In genomic region chr3:1079641-1080040, GRCh38 we compare ENCODE assay signal across 35 cellular contexts. TPM values are rescaled to one million over a fixed set of nuclear protein-coding genes. Genes with fewer than 3 reads are reported as not detected.
"Had no signal": no experiment of that assay in that cellular context is flagged by ENCODE, and none has a peak within 500 bp of the region (broad histone marks: within the 10 kb centered on the region; RNA-seq: fewer than 3 reads in every experiment).

No MANE protein-coding gene starts in this region.

- H3K36me3 ChIP-seq: WERI-Rb-1 had no signal

- ATAC-seq: activated CD8-positive, alpha-beta memory T cell treated with anti-CD3 and anti-CD28 coated beads, Interleukin-2, amount 10 ng/mL, durations not matched to agents 7 days and 5 days; activated naive CD8-positive, alpha-beta T cell treated with anti-CD3 and anti-CD28 coated beads, Interleukin-2, amount 50 U/mL, for 24 hours; K562; PC-3; Right ventricle myocardium inferior had no signal

- DNase-seq: activated CD4-positive, alpha-beta memory T cell treated with anti-CD3 and anti-CD28 coated beads, Interleukin-2, amount 10 ng/mL, durations not matched to agents 7 days and 5 days; activated CD4-positive, alpha-beta T cell treated with anti-CD3 and anti-CD28 coated beads for 1 hour; activated CD4-positive, alpha-beta T cell treated with anti-CD3 and anti-CD28 coated beads for 48 hours; activated CD4-positive, CD25-positive, alpha-beta regulatory T cell; activated CD8-positive, alpha-beta memory T cell treated with anti-CD3 and anti-CD28 coated beads for 24 hours; activated CD8-positive, alpha-beta memory T cell treated with anti-CD3 and anti-CD28 coated beads, Interleukin-2, amount 10 ng/mL, durations not matched to agents 7 days and 5 days; activated CD8-positive, alpha-beta memory T cell treated with anti-CD3 and anti-CD28 coated beads, Interleukin-2, amount 50 U/mL, for 48 hours; activated effector memory CD4-positive, alpha-beta T cell treated with Interleukin-2 at 50 U/mL for 16 hours; activated naive CD4-positive, alpha-beta T cell treated with anti-CD3 and anti-CD28 coated beads, Interleukin-2, amount 10 ng/mL, durations not matched to agents 7 days and 5 days; activated naive CD8-positive, alpha-beta T cell treated with anti-CD3 and anti-CD28 coated beads, Interleukin-2, amount 50 U/mL, for 24 hours; activated T-cell treated with anti-CD3 and anti-CD28 coated beads, Interleukin-2, amount 50 U/mL, for 48 hours; caudate nucleus; cerebellar nuclear complex; NCI-H1092 treated with DMSO at 0.1 percent for 48 hours; NCI-H146; NCI-H187; NCI-H2029 treated with DMSO at 0.1 percent for 48 hours; NCI-H446; NCI-H510A treated with DMSO at 0.1 percent for 48 hours; NCI-H526 treated with DMSO at 0.1 percent for 48 hours; NCI-H82; PC-3; SIG-M5; T1000; WERI-Rb-1 had no signal

- H3K4me3 Mint-ChIP-seq: activated CD4-positive, alpha-beta memory T cell treated with anti-CD3 and anti-CD28 coated beads, Interleukin-2, amount 10 ng/mL, durations not matched to agents 7 days and 5 days; activated CD8-positive, alpha-beta memory T cell treated with anti-CD3 and anti-CD28 coated beads, Interleukin-2, amount 10 ng/mL, durations not matched to agents 7 days and 5 days; activated naive CD4-positive, alpha-beta T cell treated with anti-CD3 and anti-CD28 coated beads, Interleukin-2, amount 10 ng/mL, durations not matched to agents 7 days and 5 days; activated naive CD8-positive, alpha-beta T cell; activated naive CD8-positive, alpha-beta T cell treated with anti-CD3 and anti-CD28 coated beads, Interleukin-2, amount 50 U/mL, for 24 hours; brain had no signal

- H3K27ac Mint-ChIP-seq: activated CD4-positive, alpha-beta memory T cell treated with anti-CD3 and anti-CD28 coated beads, Interleukin-2, amount 10 ng/mL, durations not matched to agents 7 days and 5 days; activated CD8-positive, alpha-beta memory T cell treated with anti-CD3 and anti-CD28 coated beads, Interleukin-2, amount 10 ng/mL, durations not matched to agents 7 days and 5 days; activated naive CD4-positive, alpha-beta T cell treated with anti-CD3 and anti-CD28 coated beads, Interleukin-2, amount 10 ng/mL, durations not matched to agents 7 days and 5 days; activated naive CD8-positive, alpha-beta T cell; activated naive CD8-positive, alpha-beta T cell treated with anti-CD3 and anti-CD28 coated beads, Interleukin-2, amount 50 U/mL, for 24 hours had no signal

- H3K4me1 Mint-ChIP-seq: activated CD4-positive, alpha-beta memory T cell treated with anti-CD3 and anti-CD28 coated beads, Interleukin-2, amount 10 ng/mL, durations not matched to agents 7 days and 5 days; activated CD8-positive, alpha-beta memory T cell treated with anti-CD3 and anti-CD28 coated beads, Interleukin-2, amount 10 ng/mL, durations not matched to agents 7 days and 5 days; activated naive CD4-positive, alpha-beta T cell treated with anti-CD3 and anti-CD28 coated beads, Interleukin-2, amount 10 ng/mL, durations not matched to agents 7 days and 5 days; activated naive CD8-positive, alpha-beta T cell treated with anti-CD3 and anti-CD28 coated beads, Interleukin-2, amount 50 U/mL, for 24 hours had no signal

- H3K4me3 ChIP-seq: K562, SK-N-MC had no signal

- H3K27ac ChIP-seq: RWPE1, SK-N-MC, WERI-Rb-1 had no signal

- H3K36me3 Mint-ChIP-seq: activated CD8-positive, alpha-beta memory T cell treated with anti-CD3 and anti-CD28 coated beads, Interleukin-2, amount 10 ng/mL, durations not matched to agents 7 days and 5 days; activated naive CD4-positive, alpha-beta T cell treated with anti-CD3 and anti-CD28 coated beads, Interleukin-2, amount 10 ng/mL, durations not matched to agents 7 days and 5 days; activated naive CD8-positive, alpha-beta T cell; brain had no signal

- H3K27me3 Mint-ChIP-seq: activated CD4-positive, alpha-beta memory T cell treated with anti-CD3 and anti-CD28 coated beads, Interleukin-2, amount 10 ng/mL, durations not matched to agents 7 days and 5 days; activated CD8-positive, alpha-beta memory T cell treated with anti-CD3 and anti-CD28 coated beads, Interleukin-2, amount 10 ng/mL, durations not matched to agents 7 days and 5 days; activated naive CD4-positive, alpha-beta T cell treated with anti-CD3 and anti-CD28 coated beads, Interleukin-2, amount 10 ng/mL, durations not matched to agents 7 days and 5 days; activated naive CD8-positive, alpha-beta T cell; activated naive CD8-positive, alpha-beta T cell treated with anti-CD3 and anti-CD28 coated beads, Interleukin-2, amount 50 U/mL, for 24 hours had no signal

- H3K9me3 Mint-ChIP-seq: activated naive CD8-positive, alpha-beta T cell treated with anti-CD3 and anti-CD28 coated beads, Interleukin-2, amount 50 U/mL, for 24 hours had no signal

RNA-seq across cellular contexts. Expression of gene CNTN6, which starts 13.2 kb away (rescaled TPM):
- total RNA-seq: activated CD4-positive, alpha-beta memory T cell treated with anti-CD3 and anti-CD28 coated beads, Interleukin-2, amount 10 ng/mL, durations not matched to agents 7 days and 5 days; activated CD8-positive, alpha-beta memory T cell treated with anti-CD3 and anti-CD28 coated beads, Interleukin-2, amount 10 ng/mL, durations not matched to agents 7 days and 5 days; bronchial epithelial cell; K562; M059J; PC-3; Right ventricle myocardium inferior; T-helper 1 cell treated with Interleukin-12 subunit alpha and Interleukin-12 subunit beta and Interleukin-4 antibody, amounts not matched to agents 30 ng/mL and 1 ng/mL, for 36 hours; T-helper 2 cell treated with Interferon-gamma antibody and Interleukin-4, amounts not matched to agents 100 ng/mL and 5 ng/mL, for 36 hours had no signal
- polyA plus RNA-seq: K562 had no signal
